In the genomic region with DNA sequence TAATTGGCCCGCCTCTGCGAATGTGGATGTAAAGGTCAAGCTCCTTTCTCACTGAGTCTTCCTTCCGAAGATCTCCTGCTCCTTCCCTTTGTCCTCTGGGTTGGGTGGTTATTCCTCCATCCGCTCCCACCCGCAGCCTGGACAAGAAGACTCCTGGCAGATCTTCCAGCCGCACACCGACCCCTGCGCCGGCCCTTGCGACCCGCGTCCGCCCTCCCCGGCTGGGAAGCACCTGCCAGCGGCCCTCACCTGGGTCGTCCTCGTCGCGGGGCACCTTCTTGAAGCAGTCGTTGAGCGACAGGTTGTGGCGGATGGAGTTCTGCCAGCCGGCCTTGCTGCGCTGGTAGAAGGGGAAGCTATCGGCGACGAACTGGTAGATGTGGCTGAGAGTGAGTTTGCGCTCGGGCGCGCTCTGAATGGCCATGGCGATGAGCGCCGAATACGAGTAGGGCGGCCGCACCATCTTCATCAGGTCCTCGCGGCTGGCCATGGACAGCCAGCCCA, we compare ENCODE assay signal across 10 cellular contexts. TPM values are rescaled to one million over a fixed set of nuclear protein-coding genes. Genes with fewer than 3 reads are reported as not detected.
DNase-seq lines count a peak whose midpoint lies in the region; TF ChIP-seq lines count a peak whose summit lies in the region.
"Had no signal": no experiment of that assay in that cellular context is flagged by ENCODE, and none has a peak within 500 bp of the region (broad histone marks: within the 10 kb centered on the region; RNA-seq: fewer than 3 reads in every experiment).

No MANE protein-coding gene starts in this region.

- no peaks in the 10 kb centered on the region for H3K36me3 Mint-ChIP-seq in activated CD4-positive, alpha-beta memory T cell treated with anti-CD3 and anti-CD28 coated beads for 36 hours
- no peaks in the 10 kb centered on the region for H3K36me3 Mint-ChIP-seq in HFFc6 (ENCODE audit: low read depth)

- POLR2A ChIA-PET in activated CD4-positive, alpha-beta memory T cell treated with anti-CD3 and anti-CD28 coated beads for 36 hours (lab: Charles Lee) = no interaction called here

- TF ChIP-seq POLR2A in thyroid gland (IDR thresholded peaks at IDR 0.05) = no peak

- H3K4me1 Mint-ChIP-seq in activated CD4-positive, alpha-beta memory T cell treated with anti-CD3 and anti-CD28 coated beads for 36 hours (ENCODE audit: low read depth) = peaks cover 11% of the 10 kb centered on the region
- H3K4me1 Mint-ChIP-seq in HFFc6 (ENCODE audit: low read depth) = no peaks in the 10 kb centered on the region

- H3K36me3 ChIP-seq in thyroid gland = no peaks in the 10 kb centered on the region

- H3K4me1 ChIP-seq in thyroid gland = peaks cover 8 to 12% of the 10 kb centered on the region in 2 donors

- intact Hi-C loops in activated CD4-positive, alpha-beta memory T cell treated with anti-CD3 and anti-CD28 coated beads for 36 hours (cut with micrococcal nuclease) = loop anchor here (5.0 to 10.0 kb wide), 3 partner anchors 97 to 387 kb away; partner anchors contain the start of gene SMYD1
- intact Hi-C loops in thyroid gland (cut with DNase I) = no loop called here

- peaks cover 34% of the 10 kb centered on the region for H3K27me3 ChIP-seq in thyroid gland

- CTCF ChIA-PET in activated CD4-positive, alpha-beta memory T cell treated with anti-CD3 and anti-CD28 coated beads for 36 hours (lab: Charles Lee) = interaction anchor here (0.6 kb wide), 1 partner anchor 127 kb away, joined by 3 read pairs; no protein-coding TSS in a partner anchor

- WGBS in thyroid gland, 2 donors = 4 to 8% methylated on average over 13 to 19 of the region's 39 CpGs

- no peaks in the 10 kb centered on the region for H3K9me3 ChIP-seq in thyroid gland

- no peaks in the 10 kb centered on the region for H3K9me3 Mint-ChIP-seq in activated CD4-positive, alpha-beta memory T cell treated with anti-CD3 and anti-CD28 coated beads for 36 hours
- H3K9me3 Mint-ChIP-seq in HFFc6 = no peaks in the 10 kb centered on the region; the same call in 1 of the 2 replicates

- no peak overlapping the region for H3K27ac ChIP-seq in thyroid gland

- TF ChIP-seq CTCF in thyroid gland (IDR thresholded peaks at IDR 0.05) (no peak), HFFc6 (IDR thresholded peaks at IDR 0.05) (no peak)

- H3K4me3 ChIP-seq in iPS-11a (ENCODE audit: low read depth, low read length) = peak overlapping the region; percentile 75
- no peak overlapping the region for H3K4me3 ChIP-seq in thyroid gland (replicated peaks in 1 of 3)

- peak overlapping the region; percentile 35 for H3K4me3 Mint-ChIP-seq in activated CD4-positive, alpha-beta memory T cell treated with anti-CD3 and anti-CD28 coated beads for 36 hours
- H3K4me3 Mint-ChIP-seq in HFFc6 = no peak overlapping the region

- no peak overlapping the region for H3K27ac Mint-ChIP-seq in activated CD4-positive, alpha-beta memory T cell treated with anti-CD3 and anti-CD28 coated beads for 36 hours
- H3K27ac Mint-ChIP-seq in HFFc6 = no peak overlapping the region

- DNase-seq in stimulated activated CD4-positive, alpha-beta T cell treated with anti-CD3 and anti-CD28 coated beads, Interleukin-1b, Interleukin-23, amount 100 ng/mL, for 48 hours = peak; percentile 4
- no peak for DNase-seq in stimulated activated CD4-positive, alpha-beta T cell treated with anti-CD3 and anti-CD28 coated beads, Interleukin-2, amount 100 ng/mL, for 48 hours
- peak; percentile 28 for DNase-seq in activated CD4-positive, alpha-beta memory T cell treated with anti-CD3 and anti-CD28 coated beads for 36 hours
- DNase-seq in thyroid gland (peak; percentile 14 to 25), HFFc6 (no peak), NCI-H2107 treated with DMSO at 0.1 percent for 48 hours (lab: John Stamatoyannopoulos, UW; ENCODE audit: unreplicated experiment) (no peak), AG20443 (ENCODE audit: low spot score) (no peak)
- DNase-seq: EL had no signal

- H3K27me3 Mint-ChIP-seq in activated CD4-positive, alpha-beta memory T cell treated with anti-CD3 and anti-CD28 coated beads for 36 hours = peaks cover 48% of the 10 kb centered on the region
- peaks cover 21% of the 10 kb centered on the region for H3K27me3 Mint-ChIP-seq in HFFc6 (ENCODE audit: insufficient read depth)

RNA-seq across cellular contexts. Expression of gene FOXI3, which starts 0.8 kb away (rescaled TPM):
- not detected for total RNA-seq in activated CD4-positive, alpha-beta memory T cell treated with anti-CD3 and anti-CD28 coated beads for 36 hours
- total RNA-seq in thyroid gland = not detected
- total RNA-seq in HFFc6 (2021; fragmentation: NEBNext Ultra II Directional; extraction: Animal tissue kit (Norgen Biotek cat#: 25700)) = not detected
- total RNA-seq: T-helper 2 cell treated with Interferon-gamma antibody and Interleukin-4, amounts not matched to agents 100 ng/mL and 5 ng/mL, for 36 hours had no signal

Comparison
In these comparisons a context has a peak if more than half of its experiments do, and no peak if none do; other contexts are left out.
1. DNase-seq: peak in stimulated activated CD4-positive, alpha-beta T cell treated with anti-CD3 and anti-CD28 coated beads, Interleukin-1b, Interleukin-23, amount 100 ng/mL, for 48 hours (single experiment), activated CD4-positive, alpha-beta memory T cell treated with anti-CD3 and anti-CD28 coated beads for 36 hours (single experiment) and thyroid gland (2 of 2); none in stimulated activated CD4-positive, alpha-beta T cell treated with anti-CD3 and anti-CD28 coated beads, Interleukin-2, amount 100 ng/mL, for 48 hours (0 of 2), HFFc6 (single experiment), NCI-H2107 treated with DMSO at 0.1 percent for 48 hours (single experiment) and AG20443 (single experiment).